In genomic region chr6:10603265-10603664, GRCh38 we compare ENCODE assay signal across 13 cellular contexts.
DNase-seq lines count a peak whose midpoint lies in the region; ATAC-seq and TF ChIP-seq lines count a peak whose summit lies in the region.
"Had no signal": no experiment of that assay in that cellular context is flagged by ENCODE, and none has a peak within 500 bp of the region (broad histone marks: within the 10 kb centered on the region; RNA-seq: fewer than 3 reads in every experiment).

No MANE protein-coding gene starts in this region.

- H3K9me3 ChIP-seq in left ventricle myocardium inferior (replicated peaks): no peaks in the 10 kb centered on the region

- peaks cover 1% of the 10 kb centered on the region for H3K9me3 Mint-ChIP-seq in WTC11
- no peaks in the 10 kb centered on the region for H3K9me3 Mint-ChIP-seq in mesothelial cell of epicardium
- no peaks in the 10 kb centered on the region for H3K9me3 Mint-ChIP-seq in activated T-helper 1 cell treated with anti-CD3 and anti-CD28 coated beads, Interleukin-12 subunit alpha, Interleukin-12 subunit beta, Interleukin-2, Interleukin-4 antibody, amounts not matched to agents 30 ng/mL and 10 ng/mL and 1 ng/mL, durations not matched to agents 14 hours and 24 hours and 36 hours
- H3K9me3 Mint-ChIP-seq: CD4-positive, CD25-positive, alpha-beta regulatory T cell; HFFc6 had no signal

- no peaks in the 10 kb centered on the region for H3K27me3 ChIP-seq in left ventricle myocardium inferior (ENCODE audit: low read depth)

- intact Hi-C loops in Right ventricle myocardium superior (cut with DNase I): no loop called here
- intact Hi-C loops in left ventricle myocardium inferior (cut with micrococcal nuclease): no loop called here
- intact Hi-C loops in activated T-helper 1 cell treated with anti-CD3 and anti-CD28 coated beads, Interleukin-12 subunit alpha, Interleukin-12 subunit beta, Interleukin-2, Interleukin-4 antibody, amounts not matched to agents 30 ng/mL and 10 ng/mL and 1 ng/mL, durations not matched to agents 14 hours and 24 hours and 36 hours (cut with micrococcal nuclease): no loop called here

- H3K4me3 Mint-ChIP-seq in WTC11 (no peak overlapping the region), mesothelial cell of epicardium (no peak overlapping the region)
- no peak overlapping the region for H3K4me3 Mint-ChIP-seq in activated T-helper 1 cell treated with anti-CD3 and anti-CD28 coated beads, Interleukin-12 subunit alpha, Interleukin-12 subunit beta, Interleukin-2, Interleukin-4 antibody, amounts not matched to agents 30 ng/mL and 10 ng/mL and 1 ng/mL, durations not matched to agents 14 hours and 24 hours and 36 hours
- H3K4me3 Mint-ChIP-seq: CD4-positive, CD25-positive, alpha-beta regulatory T cell; HFFc6 had no signal

- no peak overlapping the region for H3K27ac ChIP-seq in left ventricle myocardium inferior (replicated peaks)
- H3K27ac ChIP-seq: 22Rv1, HL-60 had no signal

- TF ChIP-seq CTCF in left ventricle myocardium inferior (IDR thresholded peaks at IDR 0.05; ENCODE audit: borderline replicate concordance): no peak
- no peak for TF ChIP-seq CTCF in WTC11 (IDR thresholded peaks at IDR 0.05)
- TF ChIP-seq CTCF in mesothelial cell of epicardium (IDR thresholded peaks at IDR 0.05; ENCODE audit: unreplicated experiment): no peak

- peak; percentile 47 for DNase-seq in Right ventricle myocardium superior
- no peak for DNase-seq in left ventricle myocardium inferior
- DNase-seq in WTC11 (ENCODE audit: low spot score): no peak
- DNase-seq in mesothelial cell of epicardium (ENCODE audit: low spot score in 2 of 2, unreplicated experiment in 2 of 2): no peak
- no peak for DNase-seq in activated T-helper 1 cell treated with anti-CD3 and anti-CD28 coated beads, Interleukin-12 subunit alpha, Interleukin-12 subunit beta, Interleukin-2, Interleukin-4 antibody, amounts not matched to agents 30 ng/mL and 10 ng/mL and 1 ng/mL, durations not matched to agents 14 hours and 24 hours and 36 hours (ENCODE audit: low spot score)
- DNase-seq in DMS114 treated with DMSO at 0.1 percent for 48 hours (lab: John Stamatoyannopoulos, UW; ENCODE audit: unreplicated experiment): no peak
- DNase-seq: CD4-positive, CD25-positive, alpha-beta regulatory T cell; HCEC 1CT; HFFc6 had no signal

- CTCF ChIA-PET in WTC11 (lab: Charles Lee): no interaction called here

- H3K36me3 Mint-ChIP-seq in WTC11 (peaks cover 15% of the 10 kb centered on the region), mesothelial cell of epicardium (peaks cover 8% of the 10 kb centered on the region)
- H3K36me3 Mint-ChIP-seq in activated T-helper 1 cell treated with anti-CD3 and anti-CD28 coated beads, Interleukin-12 subunit alpha, Interleukin-12 subunit beta, Interleukin-2, Interleukin-4 antibody, amounts not matched to agents 30 ng/mL and 10 ng/mL and 1 ng/mL, durations not matched to agents 14 hours and 24 hours and 36 hours (ENCODE audit: low read depth): no peaks in the 10 kb centered on the region
- H3K36me3 Mint-ChIP-seq: CD4-positive, CD25-positive, alpha-beta regulatory T cell had no signal

- H3K4me1 Mint-ChIP-seq in WTC11: peaks cover 39% of the 10 kb centered on the region
- peaks cover 8% of the 10 kb centered on the region for H3K4me1 Mint-ChIP-seq in mesothelial cell of epicardium
- no peaks in the 10 kb centered on the region for H3K4me1 Mint-ChIP-seq in activated T-helper 1 cell treated with anti-CD3 and anti-CD28 coated beads, Interleukin-12 subunit alpha, Interleukin-12 subunit beta, Interleukin-2, Interleukin-4 antibody, amounts not matched to agents 30 ng/mL and 10 ng/mL and 1 ng/mL, durations not matched to agents 14 hours and 24 hours and 36 hours (ENCODE audit: low read depth)
- H3K4me1 Mint-ChIP-seq: CD4-positive, CD25-positive, alpha-beta regulatory T cell had no signal

- ATAC-seq in Right ventricle myocardium superior (ENCODE audit: poor library complexity) (no peak), WTC11 (no peak), HG03469 (IDR thresholded peaks at IDR 0.05; ENCODE audit: unreplicated experiment) (no peak), GM19455 (IDR thresholded peaks at IDR 0.05; ENCODE audit: unreplicated experiment) (no peak)

- H3K4me3 ChIP-seq in left ventricle myocardium inferior: no peak overlapping the region

- H3K27ac Mint-ChIP-seq in WTC11 (peak overlapping the region; percentile 75), mesothelial cell of epicardium (peak overlapping the region; percentile 2)
- no peak overlapping the region for H3K27ac Mint-ChIP-seq in activated T-helper 1 cell treated with anti-CD3 and anti-CD28 coated beads, Interleukin-12 subunit alpha, Interleukin-12 subunit beta, Interleukin-2, Interleukin-4 antibody, amounts not matched to agents 30 ng/mL and 10 ng/mL and 1 ng/mL, durations not matched to agents 14 hours and 24 hours and 36 hours
- H3K27ac Mint-ChIP-seq: CD4-positive, CD25-positive, alpha-beta regulatory T cell; HFFc6 had no signal

- H3K4me1 ChIP-seq in left ventricle myocardium inferior: peaks cover 41% of the 10 kb centered on the region

- no peaks in the 10 kb centered on the region for H3K27me3 Mint-ChIP-seq in WTC11 (ENCODE audit: low read depth)
- no peaks in the 10 kb centered on the region for H3K27me3 Mint-ChIP-seq in mesothelial cell of epicardium (ENCODE audit: low read depth)
- no peaks in the 10 kb centered on the region for H3K27me3 Mint-ChIP-seq in activated T-helper 1 cell treated with anti-CD3 and anti-CD28 coated beads, Interleukin-12 subunit alpha, Interleukin-12 subunit beta, Interleukin-2, Interleukin-4 antibody, amounts not matched to agents 30 ng/mL and 10 ng/mL and 1 ng/mL, durations not matched to agents 14 hours and 24 hours and 36 hours (ENCODE audit: insufficient read depth)
- H3K27me3 Mint-ChIP-seq: CD4-positive, CD25-positive, alpha-beta regulatory T cell had no signal

- POLR2A ChIA-PET in WTC11 (lab: Charles Lee): no interaction called here

- H3K36me3 ChIP-seq in left ventricle myocardium inferior: no peaks in the 10 kb centered on the region

TF ChIP-seq in WTC11, 78 proteins besides CTCF, POLR2A, EP300 and RAD21:
- no peak for TF ChIP-seq NR3C1 (CRISPR knock-in tag; conservative IDR thresholded peaks at IDR 0.05; ENCODE audit: low read depth)
- TF ChIP-seq, protein P1, sequence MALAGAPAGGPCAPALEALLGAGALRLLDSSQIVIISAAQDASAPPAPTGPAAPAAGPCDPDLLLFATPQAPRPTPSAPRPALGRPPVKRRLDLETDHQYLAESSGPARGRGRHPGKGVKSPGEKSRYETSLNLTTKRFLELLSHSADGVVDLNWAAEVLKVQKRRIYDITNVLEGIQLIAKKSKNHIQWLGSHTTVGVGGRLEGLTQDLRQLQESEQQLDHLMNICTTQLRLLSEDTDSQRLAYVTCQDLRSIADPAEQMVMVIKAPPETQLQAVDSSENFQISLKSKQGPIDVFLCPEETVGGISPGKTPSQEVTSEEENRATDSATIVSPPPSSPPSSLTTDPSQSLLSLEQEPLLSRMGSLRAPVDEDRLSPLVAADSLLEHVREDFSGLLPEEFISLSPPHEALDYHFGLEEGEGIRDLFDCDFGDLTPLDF (CRISPR knock-in tag; IDR thresholded peaks at IDR 0.05): no peak
- no peak for TF ChIP-seq ELF4 (CRISPR knock-in tag; IDR thresholded peaks at IDR 0.05; ENCODE audit: low read depth)
